ENCODE assay signal across 28 cellular contexts in genomic region chr2:176956791-176957190, GRCh38.
"Had no signal": no experiment of that assay in that cellular context is flagged by ENCODE, and none has a peak within 500 bp of the region (broad histone marks: within the 10 kb centered on the region; RNA-seq: fewer than 3 reads in every experiment).

No MANE protein-coding gene starts in this region.

- ATAC-seq: stimulated activated effector memory CD8-positive, alpha-beta T cell treated with anti-CD3 and anti-CD28 coated beads, Interleukin-12 subunit alpha, Interleukin-12 subunit beta, amount 100 ng/mL, for 72 hours; stimulated activated memory B cell treated with anti-CD40 and anti-IgM and Interleukin-4, amounts not matched to agents 10 μg/mL and 1 μg/mL and 100 μg/mL, for 72 hours; stimulated activated naive B cell treated with anti-CD40 and anti-IgM and Interleukin-4, amounts not matched to agents 10 μg/mL and 1 μg/mL and 100 μg/mL, for 72 hours; stimulated activated naive CD8-positive, alpha-beta T cell treated with anti-CD3 and anti-CD28 coated beads, Interleukin-15, amount 100 ng/mL, for 72 hours; stimulated activated naive CD8-positive, alpha-beta T cell treated with anti-CD3 and anti-CD28 coated beads, Interleukin-15, Interleukin-2, amounts not matched to agents 100 U/mL and 50 U/mL, for 24 hours; upper lobe of right lung had no signal

- H3K4me3 Mint-ChIP-seq: stimulated activated effector memory CD8-positive, alpha-beta T cell treated with anti-CD3 and anti-CD28 coated beads, Interleukin-12 subunit alpha, Interleukin-12 subunit beta, amount 100 ng/mL, for 72 hours; stimulated activated memory B cell treated with anti-CD40 and anti-IgM and Interleukin-4, amounts not matched to agents 10 μg/mL and 1 μg/mL and 100 μg/mL, for 72 hours; stimulated activated naive B cell treated with anti-CD40 and anti-IgM and Interleukin-4, amounts not matched to agents 10 μg/mL and 1 μg/mL and 100 μg/mL, for 72 hours; stimulated activated naive CD8-positive, alpha-beta T cell treated with anti-CD3 and anti-CD28 coated beads, Interleukin-15, amount 100 ng/mL, for 72 hours; stimulated activated naive CD8-positive, alpha-beta T cell treated with anti-CD3 and anti-CD28 coated beads, Interleukin-15, Interleukin-2, amounts not matched to agents 100 ng/mL and 50 ng/mL, for 24 hours; type B pancreatic cell had no signal

- H3K27ac Mint-ChIP-seq: stimulated activated effector memory CD8-positive, alpha-beta T cell treated with anti-CD3 and anti-CD28 coated beads, Interleukin-12 subunit alpha, Interleukin-12 subunit beta, amount 100 ng/mL, for 72 hours; stimulated activated memory B cell treated with anti-CD40 and anti-IgM and Interleukin-4, amounts not matched to agents 10 μg/mL and 1 μg/mL and 100 μg/mL, for 72 hours; stimulated activated naive B cell treated with anti-CD40 and anti-IgM and Interleukin-4, amounts not matched to agents 10 μg/mL and 1 μg/mL and 100 μg/mL, for 72 hours; stimulated activated naive CD8-positive, alpha-beta T cell treated with anti-CD3 and anti-CD28 coated beads, Interleukin-15, Interleukin-2, amounts not matched to agents 100 ng/mL and 50 ng/mL, for 24 hours; type B pancreatic cell had no signal

- DNase-seq: stimulated activated CD4-positive, alpha-beta T cell treated with anti-CD3 and anti-CD28 coated beads, Interleukin-2, amount 100 ng/mL, for 48 hours; stimulated activated CD4-positive, alpha-beta T cell treated with anti-CD3 and anti-CD28 coated beads, Interleukin-4, amount 100 ng/mL, for 1 hour; stimulated activated CD4-positive, alpha-beta T cell treated with anti-CD3 and anti-CD28 coated beads, Interleukin-4, amount 100 ng/mL, for 24 hours; stimulated activated CD4-positive, alpha-beta T cell treated with anti-CD3 and anti-CD28 coated beads, Interleukin-4, amount 100 ng/mL, for 4 hours; stimulated activated CD8-positive, alpha-beta memory T cell treated with anti-CD3 and anti-CD28 coated beads, Interleukin-4, amount 100 ng/mL, for 48 hours; stimulated activated naive B cell treated with anti-CD40 and anti-IgM and Interleukin-4, amounts not matched to agents 10 μg/mL and 1 μg/mL and 100 μg/mL, for 72 hours; stimulated activated naive CD4-positive, alpha-beta T cell; stimulated activated naive CD4-positive, alpha-beta T cell treated with Interleukin-2 at 50 U/mL for 16 hours; stimulated activated naive CD8-positive, alpha-beta T cell treated with anti-CD3 and anti-CD28 coated beads, Interleukin-15, amount 100 ng/mL, for 72 hours; stimulated activated naive CD8-positive, alpha-beta T cell treated with anti-CD3 and anti-CD28 coated beads, Interleukin-15, Interleukin-2, amounts not matched to agents 100 U/mL and 50 U/mL, for 24 hours; stomach; substantia nigra; testis; thyroid gland; tibial artery; transverse colon; trophoblast cell; upper lobe of left lung; upper lobe of right lung; uterus had no signal

- H3K36me3 Mint-ChIP-seq: stimulated activated effector memory CD8-positive, alpha-beta T cell treated with anti-CD3 and anti-CD28 coated beads, Interleukin-12 subunit alpha, Interleukin-12 subunit beta, amount 100 ng/mL, for 72 hours; stimulated activated memory B cell treated with anti-CD40 and anti-IgM and Interleukin-4, amounts not matched to agents 10 μg/mL and 1 μg/mL and 100 μg/mL, for 72 hours; stimulated activated naive B cell treated with anti-CD40 and anti-IgM and Interleukin-4, amounts not matched to agents 10 μg/mL and 1 μg/mL and 100 μg/mL, for 72 hours; type B pancreatic cell had no signal

- H3K27ac ChIP-seq: stomach, suprapubic skin, testis, thoracic aorta, thyroid gland, tibial artery, tibial nerve, transverse colon, upper lobe of left lung, upper lobe of right lung, uterus, vagina had no signal

- H3K4me1 Mint-ChIP-seq: stimulated activated effector memory CD8-positive, alpha-beta T cell treated with anti-CD3 and anti-CD28 coated beads, Interleukin-12 subunit alpha, Interleukin-12 subunit beta, amount 100 ng/mL, for 72 hours; stimulated activated memory B cell treated with anti-CD40 and anti-IgM and Interleukin-4, amounts not matched to agents 10 μg/mL and 1 μg/mL and 100 μg/mL, for 72 hours; stimulated activated naive B cell treated with anti-CD40 and anti-IgM and Interleukin-4, amounts not matched to agents 10 μg/mL and 1 μg/mL and 100 μg/mL, for 72 hours; stimulated activated naive CD8-positive, alpha-beta T cell treated with anti-CD3 and anti-CD28 coated beads, Interleukin-15, amount 100 ng/mL, for 72 hours had no signal

- H3K9me3 Mint-ChIP-seq: stimulated activated effector memory CD8-positive, alpha-beta T cell treated with anti-CD3 and anti-CD28 coated beads, Interleukin-12 subunit alpha, Interleukin-12 subunit beta, amount 100 ng/mL, for 72 hours; stimulated activated memory B cell treated with anti-CD40 and anti-IgM and Interleukin-4, amounts not matched to agents 10 μg/mL and 1 μg/mL and 100 μg/mL, for 72 hours; stimulated activated naive B cell treated with anti-CD40 and anti-IgM and Interleukin-4, amounts not matched to agents 10 μg/mL and 1 μg/mL and 100 μg/mL, for 72 hours; stimulated activated naive CD8-positive, alpha-beta T cell treated with anti-CD3 and anti-CD28 coated beads, Interleukin-15, amount 100 ng/mL, for 72 hours; stimulated activated naive CD8-positive, alpha-beta T cell treated with anti-CD3 and anti-CD28 coated beads, Interleukin-15, Interleukin-2, amounts not matched to agents 100 ng/mL and 50 ng/mL, for 24 hours; type B pancreatic cell had no signal
